8 cellular contexts compared by ENCODE assay signal in genomic region chr2:182186132-182186735, GRCh38.
A peak's percentile ranks its signal among the peaks of the same experiment; 100 is the strongest.
DNase-seq lines count a peak whose midpoint lies in the region; ATAC-seq, FAIRE-seq and TF ChIP-seq lines count a peak whose summit lies in the region.

No MANE protein-coding gene starts in this region.

- H3K27me3 ChIP-seq in lower lobe of right lung (ENCODE audit: low read depth) = no peaks in the 10 kb centered on the region

- no peak overlapping the region for H3K27ac ChIP-seq in lower lobe of right lung

- no peaks in the 10 kb centered on the region for H3K36me3 ChIP-seq in lower lobe of right lung

- FAIRE-seq in A204.1 (lab: Jason Lieb, UNC) = peak; percentile 88

- peak; percentile 80 for ATAC-seq in HG03354 (IDR thresholded peaks at IDR 0.05; ENCODE audit: poor library complexity, severe bottlenecking, unreplicated experiment)
- peak; percentile 38 to 52 for ATAC-seq in lower lobe of right lung
- ATAC-seq in GM19324 (IDR thresholded peaks at IDR 0.05; ENCODE audit: low FRiP score, unreplicated experiment) = no peak

- DNase-seq in GM13977 (ENCODE audit: low spot score) (peak; percentile 8), NCI-H69 (lab: John Stamatoyannopoulos, UW) (peak; percentile 50), cerebellum (ENCODE audit: low spot score) (peak; percentile 44), lower lobe of right lung (no peak)
- DNase-seq in activated CD8-positive, alpha-beta memory T cell treated with anti-CD3 and anti-CD28 coated beads for 24 hours = no peak

- no peaks in the 10 kb centered on the region for H3K9me3 ChIP-seq in lower lobe of right lung

- in situ Hi-C loops in GM13977 (cut with MboI; ENCODE audit: low pct_unique_long_range_greater_than_20kb, low sequenced_read_pairs, unreplicated experiment) = loop anchor here (10.0 kb wide), 1 partner anchor 469 kb away; no protein-coding TSS in a partner anchor

- intact Hi-C loops in lower lobe of right lung (cut with DNase I) = loop anchor here (5.0 kb wide), 1 partner anchor 466 kb away; no protein-coding TSS in a partner anchor

- peak; percentile 66 for TF ChIP-seq CTCF in GM13977 (IDR thresholded peaks at IDR 0.05; ENCODE audit: extremely low read depth, insufficient read depth, missing control alignments)
- peak; percentile 84 for TF ChIP-seq CTCF in lower lobe of right lung (IDR thresholded peaks at IDR 0.05)

- no peaks in the 10 kb centered on the region for H3K4me1 ChIP-seq in lower lobe of right lung

- no peak overlapping the region for H3K4me3 ChIP-seq in lower lobe of right lung

Comparison
In these comparisons a context has a peak if more than half of its experiments do, and no peak if none do; other contexts are left out.
1. DNase-seq: peak in GM13977 (single experiment), NCI-H69 (single experiment) and cerebellum (single experiment); none in lower lobe of right lung (single experiment) and activated CD8-positive, alpha-beta memory T cell treated with anti-CD3 and anti-CD28 coated beads for 24 hours (single experiment).